11 cellular contexts compared by ENCODE assay signal in the genomic region with DNA sequence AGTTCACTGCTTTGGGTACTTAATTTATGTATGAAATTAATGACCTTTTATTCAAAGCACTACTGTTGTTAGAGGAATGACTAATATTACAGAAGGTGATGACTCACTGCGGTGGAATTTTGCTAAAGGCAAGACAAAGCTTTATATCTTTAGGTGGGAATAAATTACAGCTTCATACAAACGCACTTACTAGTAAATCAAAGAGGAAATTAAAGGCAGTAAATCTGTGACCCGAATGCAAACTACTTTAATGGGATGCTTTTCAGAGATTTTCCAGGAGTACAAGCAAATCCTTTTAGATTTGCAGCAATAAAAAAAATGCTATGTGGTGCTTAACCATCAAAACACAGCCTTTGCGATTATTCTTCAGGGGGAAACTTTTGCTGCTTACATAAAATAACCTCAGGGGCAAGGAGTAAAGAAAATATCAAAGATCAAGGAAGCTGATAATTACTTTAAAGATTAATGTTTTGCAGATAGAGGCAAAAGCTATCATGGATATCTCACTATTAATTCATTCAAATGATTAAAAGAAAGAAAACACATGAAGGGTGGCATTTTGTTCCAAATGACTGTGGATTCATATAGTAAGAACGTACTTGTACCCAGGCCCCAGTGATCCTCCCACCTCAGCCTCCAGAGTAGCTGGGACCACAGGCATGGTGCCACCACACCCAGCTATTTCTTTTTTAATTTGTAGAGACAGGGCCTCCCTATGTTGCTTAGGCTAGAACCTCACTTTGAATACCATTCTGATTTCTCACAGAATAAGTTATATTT.
DNase-seq lines count a peak whose midpoint lies in the region; ATAC-seq, FAIRE-seq and TF ChIP-seq lines count a peak whose summit lies in the region.
"Had no signal": no experiment of that assay in that cellular context is flagged by ENCODE, and none has a peak within 500 bp of the region (broad histone marks: within the 10 kb centered on the region; RNA-seq: fewer than 3 reads in every experiment).

No MANE protein-coding gene starts in this region.

- peak overlapping the region; percentile 82 for H3K27ac ChIP-seq in Panc1 (ENCODE audit: low read length)
- no peak overlapping the region for H3K27ac ChIP-seq in pancreas
- H3K27ac ChIP-seq: gastrocnemius medialis had no signal

- H3K36me3 ChIP-seq in Panc1 (ENCODE audit: control insufficient read depth, insufficient read depth, low read length) (no peaks in the 10 kb centered on the region), pancreas (peaks cover 0 to 6% (median 0%) of the 10 kb centered on the region in 3 donors)
- H3K36me3 ChIP-seq: uterus had no signal

- intact Hi-C loops in Panc1 (cut with micrococcal nuclease; ENCODE audit: unreplicated experiment) = no loop called here
- intact Hi-C loops in pancreas (cut with DNase I) = no loop called here

- CTCF ChIA-PET in Panc1 (lab: Charles Lee) = interaction anchor here (0.6 kb wide), 1 partner anchor 19 kb away, joined by 5 read pairs; no protein-coding TSS in a partner anchor

- DNase-seq in GM04503 (ENCODE audit: low read depth) = peak; percentile 49
- peak; percentile 77 for DNase-seq in Panc1 (ENCODE audit: low read depth, low spot score)
- DNase-seq in epithelial cell of proximal tubule (ENCODE audit: low read depth) = peak; percentile 75
- peak in 1 of 6 donors; percentile 21 for DNase-seq in pancreas
- DNase-seq in stimulated activated CD4-positive, alpha-beta T cell treated with anti-CD3 and anti-CD28 coated beads, Interleukin-4, amount 100 ng/mL, for 24 hours = no peak
- DNase-seq in NK-92 (lab: John Stamatoyannopoulos, UW; ENCODE audit: unreplicated experiment) = no peak
- no peak for DNase-seq in stimulated activated naive CD4-positive, alpha-beta T cell treated with Interleukin-2 at 50 U/mL for 16 hours (lab: John Stamatoyannopoulos, UW)
- DNase-seq: gastrocnemius medialis, NCI-H510A had no signal

- BruUV-seq in Panc1 (replicated peaks; lab: Mats Ljungman, UMichigan) = no TSS peak

- H3K27me3 ChIP-seq in Panc1 (ENCODE audit: control insufficient read depth, insufficient read depth, low read length) (no peaks in the 10 kb centered on the region), pancreas (no peaks in the 10 kb centered on the region)
- H3K27me3 ChIP-seq: gastrocnemius medialis, uterus had no signal

- TF ChIP-seq CTCF in Panc1 (IDR thresholded peaks at IDR 0.05) (no peak), epithelial cell of proximal tubule (conservative IDR thresholded peaks at IDR 0.05; ENCODE audit: low read depth, low read length) (no peak), pancreas (IDR thresholded peaks at IDR 0.05) (no peak)

- FAIRE-seq in pancreas (lab: Jason Lieb, UNC) = peak; percentile 13

- in situ Hi-C loops in Panc1 (cut with HindIII; ENCODE audit: low pct_unique_long_range_greater_than_20kb, low sequenced_read_pairs) = no loop called here

- no peaks in the 10 kb centered on the region for H3K9me3 ChIP-seq in Panc1 (ENCODE audit: control insufficient read depth, insufficient read depth, low read depth, low read length)
- H3K9me3 ChIP-seq in pancreas = no peaks in the 10 kb centered on the region
- H3K9me3 ChIP-seq: gastrocnemius medialis, uterus had no signal

- H3K4me1 ChIP-seq in Panc1 (ENCODE audit: control insufficient read depth, insufficient read depth, low read length) (peaks cover 38% of the 10 kb centered on the region), pancreas (peaks cover 0 to 6% (median 0%) of the 10 kb centered on the region in 3 donors)

- peak; percentile 89 for ATAC-seq in Panc1
- peak in 3 of 4 donors; percentile 60 to 75 (median 64) for ATAC-seq in pancreas
- ATAC-seq in GM19035 (IDR thresholded peaks at IDR 0.05; ENCODE audit: unreplicated experiment) = no peak
- ATAC-seq: gastrocnemius medialis had no signal

- POLR2A ChIA-PET in Panc1 (lab: Charles Lee) = interaction anchor here (0.6 kb wide), 2 partner anchors 89 to 648 kb away, joined by 3 to 7 read pairs; no protein-coding TSS in a partner anchor

- 59 to 60% methylated on average over 5 of the region's 5 CpGs for WGBS in pancreas, 2 donors

- H3K4me3 ChIP-seq in Panc1 (ENCODE audit: low read depth in 2 of 2, low read length in 2 of 2) (peak overlapping the region in 1 of 2 experiments; percentile 3; a peak in 1 of 4 replicates), epithelial cell of proximal tubule (ENCODE audit: low read depth, low read length) (no peak overlapping the region), pancreas (no peak overlapping the region)
- H3K4me3 ChIP-seq: gastrocnemius medialis, uterus had no signal

Comparison
In these comparisons a context has a peak if more than half of its experiments do, and no peak if none do; other contexts are left out.
1. DNase-seq: peak in GM04503 (single experiment), Panc1 (single experiment) and epithelial cell of proximal tubule (single experiment); none in stimulated activated CD4-positive, alpha-beta T cell treated with anti-CD3 and anti-CD28 coated beads, Interleukin-4, amount 100 ng/mL, for 24 hours (single experiment), NK-92 (single experiment) and stimulated activated naive CD4-positive, alpha-beta T cell treated with Interleukin-2 at 50 U/mL for 16 hours (single experiment).